In genomic region chr13:44021422-44021821, GRCh38 we compare ENCODE assay signal across 24 cellular contexts.
DNase-seq lines count a peak whose midpoint lies in the region; ATAC-seq, FAIRE-seq and TF ChIP-seq lines count a peak whose summit lies in the region.
"Had no signal": no experiment of that assay in that cellular context is flagged by ENCODE, and none has a peak within 500 bp of the region (broad histone marks: within the 10 kb centered on the region; RNA-seq: fewer than 3 reads in every experiment).

No MANE protein-coding gene starts in this region.

- WGBS in A549 (ENCODE audit: missing lambda C conversion rate) = 74% methylated on average over 3 of the region's 3 CpGs

- FAIRE-seq in A549 (lab: Jason Lieb, UNC) (no peak), GM12891 (lab: Jason Lieb, UNC) (no peak)
- FAIRE-seq: GM19239, H1, HTR-8/SVneo had no signal

- no peak for TF ChIP-seq RAD21 in A549 (conservative IDR thresholded peaks at IDR 0.05 in 1 of 2, IDR thresholded peaks at IDR 0.05 in 1 of 2)

- CTCF ChIA-PET in A549 (lab: Yijun Ruan, JAX) = interaction anchor here (0.9 kb wide), 1 partner anchor 113 kb away, joined by 4 read pairs; no protein-coding TSS in a partner anchor

- TF ChIP-seq EP300 in A549 (IDR thresholded peaks at IDR 0.05) = no peak

- ATAC-seq in A549 = no peak
- ATAC-seq: HCT116, Right ventricle myocardium inferior had no signal

- TF ChIP-seq POLR2A in A549 (IDR thresholded peaks at IDR 0.05; ENCODE audit: low read length) (no peak), GM12891 (IDR thresholded peaks at IDR 0.05; ENCODE audit: low read depth, low read length) (no peak)

- DNase-seq in A549 (ENCODE audit: low read depth in 1 of 2, low spot score in 1 of 2) = no peak
- peak; percentile 1 for DNase-seq in DMS79 (lab: John Stamatoyannopoulos, UW)
- peak; percentile 11 for DNase-seq in fibroblast of gingiva (ENCODE audit: low read depth)
- no peak for DNase-seq in osteocyte (ENCODE audit: extremely low spot score, unreplicated experiment)
- DNase-seq in GM12891 (ENCODE audit: insufficient read length, low spot score) = no peak
- no peak for DNase-seq in SW 1271 (lab: John Stamatoyannopoulos, UW)
- DNase-seq in NCI-H1694 (lab: John Stamatoyannopoulos, UW) = no peak
- DNase-seq: CD4-positive, alpha-beta memory T cell; EL; GF-D8; IMR-90; NCI-H1092 treated with DMSO at 0.1 percent for 48 hours; NCI-H1436 treated with DMSO at 0.1 percent for 48 hours; NCI-H2029; NCI-H510A treated with DMSO at 0.1 percent for 48 hours; NCI-H774 had no signal

- no peak for TF ChIP-seq CTCF in A549 (IDR thresholded peaks at IDR 0.05)
- TF ChIP-seq CTCF in osteocyte (IDR thresholded peaks at IDR 0.05) = no peak

- no peaks in the 10 kb centered on the region for H3K9me3 Mint-ChIP-seq in osteocyte (ENCODE audit: unreplicated experiment)
- H3K9me3 Mint-ChIP-seq: CD4-positive, alpha-beta memory T cell had no signal

- H3K27ac ChIP-seq in A549 = peak overlapping the region in 1 of 2 experiments; percentile 64; a peak in 2 of 6 replicates
- H3K27ac ChIP-seq: BLaER1 treated with 17β-estradiol and CSF1 and Interleukin-3, amounts not matched to agents 10 nM and 100 nM; KMS-11; SJSA1 had no signal

- no peak overlapping the region for H3K4me3 ChIP-seq in A549
- H3K4me3 ChIP-seq: BLaER1 treated with 17β-estradiol and CSF1 and Interleukin-3, amounts not matched to agents 10 nM and 100 nM; SJSA1 had no signal

- H3K4me3 Mint-ChIP-seq in osteocyte (ENCODE audit: unreplicated experiment) = no peak overlapping the region
- H3K4me3 Mint-ChIP-seq: CD4-positive, alpha-beta memory T cell had no signal

- peaks cover 21% of the 10 kb centered on the region for H3K4me1 ChIP-seq in A549

- H3K36me3 Mint-ChIP-seq in osteocyte (ENCODE audit: unreplicated experiment) = no peaks in the 10 kb centered on the region
- H3K36me3 Mint-ChIP-seq: CD4-positive, alpha-beta memory T cell had no signal

- H3K27me3 Mint-ChIP-seq in osteocyte (ENCODE audit: unreplicated experiment) = no peaks in the 10 kb centered on the region

- H3K4me1 Mint-ChIP-seq in osteocyte (ENCODE audit: unreplicated experiment) = peaks cover 54% of the 10 kb centered on the region

- peak overlapping the region; percentile 61 for H3K27ac Mint-ChIP-seq in osteocyte (ENCODE audit: unreplicated experiment)
- H3K27ac Mint-ChIP-seq: CD4-positive, alpha-beta memory T cell had no signal

- no peaks in the 10 kb centered on the region for H3K9me3 ChIP-seq in A549
- H3K9me3 ChIP-seq: BLaER1 treated with 17β-estradiol and CSF1 and Interleukin-3, amounts not matched to agents 10 nM and 100 nM; SJSA1 had no signal

- peak overlapping the region; percentile 39 for H3K4me2 ChIP-seq in A549
- H3K4me2 ChIP-seq: BLaER1 treated with 17β-estradiol and CSF1 and Interleukin-3, amounts not matched to agents 10 nM and 100 nM; KMS-11 had no signal

- POLR2A ChIA-PET in A549 (lab: Yijun Ruan, JAX) = no interaction called here

TF ChIP-seq in A549, 52 proteins besides CTCF, POLR2A, EP300 and RAD21:
- TF ChIP-seq NR3C1 (IDR thresholded peaks at IDR 0.05) (no peak), FOSL2 (IDR thresholded peaks at IDR 0.05) (no peak), FOSL2 (CRISPR knock-in tag; IDR thresholded peaks at IDR 0.05) (no peak), HEYL (CRISPR knock-in tag; IDR thresholded peaks at IDR 0.05) (no peak), MYC (IDR thresholded peaks at IDR 0.05; ENCODE audit: borderline replicate concordance, low read length) (no peak)

TF ChIP-seq in GM12891, 5 proteins besides CTCF, POLR2A, EP300 and RAD21:
- TF ChIP-seq POU2F2 (IDR thresholded peaks at IDR 0.05; ENCODE audit: low read depth, low read length) (no peak), TAF1 (IDR thresholded peaks at IDR 0.05; ENCODE audit: low read depth, low read length) (no peak), PAX5 (IDR thresholded peaks at IDR 0.05; ENCODE audit: insufficient read depth, low read length, severe bottlenecking) (no peak), POLR2AphosphoS5 (IDR thresholded peaks at IDR 0.05; ENCODE audit: low read depth, low read length) (no peak)

Comparison
In these comparisons a context has a peak if more than half of its experiments do, and no peak if none do; other contexts are left out.
1. DNase-seq: peak in DMS79 (single experiment) and fibroblast of gingiva (single experiment); none in A549 (0 of 2), osteocyte (single experiment), GM12891 (single experiment), SW 1271 (0 of 2) and NCI-H1694 (single experiment).